22 cellular contexts compared by ENCODE assay signal in the genomic region with DNA sequence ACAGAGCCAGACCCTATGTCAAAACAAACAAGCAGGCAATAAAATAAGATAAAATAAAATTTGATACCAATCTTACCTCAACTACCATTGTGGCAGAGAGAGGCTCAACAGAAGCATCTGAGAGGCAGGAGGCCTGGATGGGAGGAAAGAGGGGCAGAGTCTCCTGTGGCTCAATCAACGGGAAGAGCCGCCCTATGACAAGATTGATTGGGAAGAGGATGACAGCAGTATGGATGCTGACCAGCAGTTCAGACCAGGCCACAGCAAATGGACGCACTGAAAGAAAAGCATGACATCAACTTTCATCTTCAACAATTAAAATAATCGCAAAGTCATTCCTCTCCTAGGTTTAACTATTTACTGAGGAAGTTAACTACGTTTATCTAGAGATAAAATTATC. TPM values are rescaled to one million over a fixed set of nuclear protein-coding genes. Genes with fewer than 3 reads are reported as not detected.
DNase-seq lines count a peak whose midpoint lies in the region; ATAC-seq and TF ChIP-seq lines count a peak whose summit lies in the region.
"Had no signal": no experiment of that assay in that cellular context is flagged by ENCODE, and none has a peak within 500 bp of the region (broad histone marks: within the 10 kb centered on the region; RNA-seq: fewer than 3 reads in every experiment).

No MANE protein-coding gene starts in this region.

- H3K9me3 ChIP-seq in left lung: no peaks in the 10 kb centered on the region
- H3K9me3 ChIP-seq: Caco-2 had no signal

- POLR2A ChIA-PET in activated naive CD8-positive, alpha-beta T cell treated with anti-CD3 and anti-CD28 coated beads, Interleukin-2, amount 10 ng/mL, durations not matched to agents 7 days and 5 days (lab: Charles Lee): no interaction called here

- H3K36me3 Mint-ChIP-seq in activated naive CD8-positive, alpha-beta T cell treated with anti-CD3 and anti-CD28 coated beads, Interleukin-2, amount 10 ng/mL, durations not matched to agents 7 days and 5 days: peaks cover 4% of the 10 kb centered on the region
- no peaks in the 10 kb centered on the region for H3K36me3 Mint-ChIP-seq in activated naive CD8-positive, alpha-beta T cell treated with anti-CD3 and anti-CD28 coated beads, Interleukin-2, amount 50 U/mL, for 24 hours (ENCODE audit: low read depth)
- no peaks in the 10 kb centered on the region for H3K36me3 Mint-ChIP-seq in nephron progenitor cell (ENCODE audit: low read depth)
- H3K36me3 Mint-ChIP-seq: CD4-positive, CD25-positive, alpha-beta regulatory T cell; CD8-positive, alpha-beta T cell had no signal

- peaks cover 0 to 7% of the 10 kb centered on the region in 2 donors for H3K4me1 ChIP-seq in left lung
- H3K4me1 ChIP-seq: Caco-2 had no signal

- intact Hi-C loops in left lung (cut with DNase I): no loop called here

- H3K27me3 ChIP-seq in left lung: no peaks in the 10 kb centered on the region
- H3K27me3 ChIP-seq: BLaER1 had no signal

- H3K27me3 Mint-ChIP-seq in activated naive CD8-positive, alpha-beta T cell treated with anti-CD3 and anti-CD28 coated beads, Interleukin-2, amount 10 ng/mL, durations not matched to agents 7 days and 5 days: peaks cover 7% of the 10 kb centered on the region
- H3K27me3 Mint-ChIP-seq in activated naive CD8-positive, alpha-beta T cell treated with anti-CD3 and anti-CD28 coated beads, Interleukin-2, amount 50 U/mL, for 24 hours: peaks cover 1% of the 10 kb centered on the region
- peaks cover 5% of the 10 kb centered on the region for H3K27me3 Mint-ChIP-seq in nephron progenitor cell (ENCODE audit: low read depth, poor library complexity)
- H3K27me3 Mint-ChIP-seq: B cell had no signal

- peak overlapping the region; percentile 42 for H3K27ac Mint-ChIP-seq in activated naive CD8-positive, alpha-beta T cell treated with anti-CD3 and anti-CD28 coated beads, Interleukin-2, amount 10 ng/mL, durations not matched to agents 7 days and 5 days
- no peak overlapping the region for H3K27ac Mint-ChIP-seq in activated naive CD8-positive, alpha-beta T cell treated with anti-CD3 and anti-CD28 coated beads, Interleukin-2, amount 50 U/mL, for 24 hours
- peak overlapping the region; percentile 39 for H3K27ac Mint-ChIP-seq in nephron progenitor cell
- H3K27ac Mint-ChIP-seq: B cell; CD4-positive, CD25-positive, alpha-beta regulatory T cell; CD8-positive, alpha-beta T cell had no signal

- H3K27ac ChIP-seq in left lung: no peak overlapping the region
- H3K27ac ChIP-seq: BLaER1, C4-2B, GM23248 had no signal

- in situ Hi-C loops in Caki2 (cut with HindIII; ENCODE audit: low pct_unique_long_range_greater_than_20kb, low sequenced_read_pairs): no loop called here

- no peak overlapping the region for H3K4me3 ChIP-seq in left lung
- H3K4me3 ChIP-seq: BLaER1, GM12878, GM23248 had no signal

- no peak for DNase-seq in activated naive CD8-positive, alpha-beta T cell treated with anti-CD3 and anti-CD28 coated beads, Interleukin-2, amount 10 ng/mL, durations not matched to agents 7 days and 5 days
- no peak for DNase-seq in activated naive CD8-positive, alpha-beta T cell treated with anti-CD3 and anti-CD28 coated beads, Interleukin-2, amount 50 U/mL, for 24 hours
- DNase-seq in Caki2 (ENCODE audit: low read depth) (peak; percentile 31), nephron progenitor cell (no peak), A172 (ENCODE audit: low spot score) (no peak), left lung (no peak)
- DNase-seq: 8988T; Caco-2; CD4-positive, CD25-positive, alpha-beta regulatory T cell; CD8-positive, alpha-beta T cell; DMS 273 treated with DMSO at 0.1 percent for 48 hours; DMS79; EL; GDM1; GM23248; H7; HCEC 1CT had no signal

- ATAC-seq in activated naive CD8-positive, alpha-beta T cell treated with anti-CD3 and anti-CD28 coated beads, Interleukin-2, amount 10 ng/mL, durations not matched to agents 7 days and 5 days (ENCODE audit: low read depth): no peak
- ATAC-seq in activated naive CD8-positive, alpha-beta T cell treated with anti-CD3 and anti-CD28 coated beads, Interleukin-2, amount 50 U/mL, for 24 hours: no peak
- ATAC-seq in left lung: no peak
- ATAC-seq: CD8-positive, alpha-beta T cell; GM12878 had no signal

- H3K4me3 Mint-ChIP-seq in activated naive CD8-positive, alpha-beta T cell treated with anti-CD3 and anti-CD28 coated beads, Interleukin-2, amount 10 ng/mL, durations not matched to agents 7 days and 5 days: no peak overlapping the region
- no peak overlapping the region for H3K4me3 Mint-ChIP-seq in activated naive CD8-positive, alpha-beta T cell treated with anti-CD3 and anti-CD28 coated beads, Interleukin-2, amount 50 U/mL, for 24 hours
- no peak overlapping the region for H3K4me3 Mint-ChIP-seq in nephron progenitor cell
- H3K4me3 Mint-ChIP-seq: B cell; CD4-positive, CD25-positive, alpha-beta regulatory T cell; CD8-positive, alpha-beta T cell had no signal

- no peaks in the 10 kb centered on the region for H3K36me3 ChIP-seq in left lung
- H3K36me3 ChIP-seq: BLaER1 had no signal

- H3K4me1 Mint-ChIP-seq in activated naive CD8-positive, alpha-beta T cell treated with anti-CD3 and anti-CD28 coated beads, Interleukin-2, amount 10 ng/mL, durations not matched to agents 7 days and 5 days: peaks cover 20% of the 10 kb centered on the region
- H3K4me1 Mint-ChIP-seq in activated naive CD8-positive, alpha-beta T cell treated with anti-CD3 and anti-CD28 coated beads, Interleukin-2, amount 50 U/mL, for 24 hours: peaks cover 15% of the 10 kb centered on the region
- no peaks in the 10 kb centered on the region for H3K4me1 Mint-ChIP-seq in nephron progenitor cell

- TF ChIP-seq CTCF in nephron progenitor cell (IDR thresholded peaks at IDR 0.05) (no peak), left lung (IDR thresholded peaks at IDR 0.05) (no peak)

- peaks cover 2% of the 10 kb centered on the region for H3K9me3 Mint-ChIP-seq in activated naive CD8-positive, alpha-beta T cell treated with anti-CD3 and anti-CD28 coated beads, Interleukin-2, amount 10 ng/mL, durations not matched to agents 7 days and 5 days
- no peaks in the 10 kb centered on the region for H3K9me3 Mint-ChIP-seq in activated naive CD8-positive, alpha-beta T cell treated with anti-CD3 and anti-CD28 coated beads, Interleukin-2, amount 50 U/mL, for 24 hours
- no peaks in the 10 kb centered on the region for H3K9me3 Mint-ChIP-seq in nephron progenitor cell
- H3K9me3 Mint-ChIP-seq: CD4-positive, CD25-positive, alpha-beta regulatory T cell; CD8-positive, alpha-beta T cell had no signal

RNA-seq across cellular contexts. Expression of a gene that starts 47.4 kb away (rescaled TPM):
- under 1 TPM; 0.60 to 0.97 TPM for total RNA-seq in activated naive CD8-positive, alpha-beta T cell treated with anti-CD3 and anti-CD28 coated beads, Interleukin-2, amount 10 ng/mL, durations not matched to agents 7 days and 5 days
- total RNA-seq in Caki2 (2014; rRNA removed; shearing (Covaris generic); ENCODE audit: low replicate concordance): not detected in 2 replicates
- total RNA-seq in A172 (2014; rRNA removed; shearing (Covaris generic)): not detected in 2 replicates
- under 1 TPM; 0.05 to 0.17 TPM for total RNA-seq in left lung
- total RNA-seq: B cell; Caco-2; CD4-positive, CD25-positive, alpha-beta regulatory T cell; CD8-positive, alpha-beta T cell; GM23248; H1 had no signal

RNA-seq across cellular contexts. Expression of a gene that starts 55.7 kb away (rescaled TPM):
- total RNA-seq in activated naive CD8-positive, alpha-beta T cell treated with anti-CD3 and anti-CD28 coated beads, Interleukin-2, amount 10 ng/mL, durations not matched to agents 7 days and 5 days: 10 to 100 TPM; 13.2 to 14.5 TPM
- 3.5 and 8.4 TPM in 2 replicates for total RNA-seq in Caki2 (2014; rRNA removed; shearing (Covaris generic); ENCODE audit: low replicate concordance)
- total RNA-seq in A172 (2014; rRNA removed; shearing (Covaris generic)): 10.2 and 12.9 TPM in 2 replicates
- 10 to 100 TPM in 1 of 2 donors, 1 to 10 TPM in 1; 5.4 to 13.2 TPM for total RNA-seq in left lung

RNA-seq across cellular contexts. Expression of a gene that starts 57.5 kb away (rescaled TPM):
- total RNA-seq in activated naive CD8-positive, alpha-beta T cell treated with anti-CD3 and anti-CD28 coated beads, Interleukin-2, amount 10 ng/mL, durations not matched to agents 7 days and 5 days: 100 to 1,000 TPM; 228 to 248 TPM
- 157 and 197 TPM in 2 replicates for total RNA-seq in Caki2 (2014; rRNA removed; shearing (Covaris generic); ENCODE audit: low replicate concordance)
- 163 and 166 TPM in 2 replicates for total RNA-seq in A172 (2014; rRNA removed; shearing (Covaris generic))
- 100 to 1,000 TPM; 156 to 175 TPM for total RNA-seq in left lung
